In the genomic region with DNA sequence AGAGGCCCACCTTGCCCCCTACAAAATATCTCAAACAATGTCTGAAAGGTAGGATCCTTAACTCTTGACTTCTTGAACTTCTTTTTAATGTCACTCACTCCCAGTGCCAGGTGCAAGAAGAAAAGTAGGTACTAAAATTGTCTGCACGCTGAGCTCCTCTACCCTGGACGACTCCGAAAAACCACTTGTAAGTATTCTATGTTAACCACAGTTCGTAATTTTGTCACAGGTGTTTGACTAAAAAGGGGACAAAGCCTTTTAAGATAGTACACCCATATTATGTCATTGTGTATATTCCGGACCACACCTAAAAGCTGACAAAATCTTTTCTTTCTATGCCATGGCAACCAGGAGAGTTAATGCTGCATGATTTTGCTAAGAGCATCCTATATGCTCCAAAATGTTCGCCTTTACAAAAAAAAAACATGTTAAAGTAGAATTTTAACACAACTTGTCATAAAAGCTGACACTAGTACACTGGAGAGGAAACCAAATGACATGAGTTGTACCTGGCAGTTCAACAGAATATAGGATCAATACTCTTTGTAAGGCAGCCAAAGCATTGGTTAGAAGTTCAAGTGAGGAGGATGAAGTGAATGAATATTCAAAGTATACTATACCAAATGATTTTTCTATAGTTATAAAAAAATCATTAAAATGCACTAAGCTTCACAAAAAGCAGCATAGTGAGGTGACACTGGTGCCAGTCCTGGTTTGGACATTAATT, we compare ENCODE assay signal across 14 cellular contexts.
DNase-seq lines count a peak whose midpoint lies in the region; ATAC-seq and TF ChIP-seq lines count a peak whose summit lies in the region.
"Had no signal": no experiment of that assay in that cellular context is flagged by ENCODE, and none has a peak within 500 bp of the region (broad histone marks: within the 10 kb centered on the region; RNA-seq: fewer than 3 reads in every experiment).

No MANE protein-coding gene starts in this region.

- H3K4me1 Mint-ChIP-seq in T-helper 1 cell treated with Interleukin-12 subunit alpha and Interleukin-12 subunit beta and Interleukin-4 antibody, amounts not matched to agents 30 μg/mL and 1 μg/mL, for 36 hours (ENCODE audit: low read depth), result peaks cover 9% of the 10 kb centered on the region

- DNase-seq in stimulated activated naive CD4-positive, alpha-beta T cell (lab: John Stamatoyannopoulos, UW), result peak; percentile 8 to 92 (median 56)
- no peak for DNase-seq in stimulated activated naive CD4-positive, alpha-beta T cell treated with Interleukin-2 at 50 U/mL for 16 hours (lab: John Stamatoyannopoulos, UW)
- no peak for DNase-seq in hepatocyte (ENCODE audit: low spot score)
- no peak for DNase-seq in NCI-H2081 treated with DMSO at 0.1 percent for 48 hours (lab: John Stamatoyannopoulos, UW)
- DNase-seq in SW 1271 (lab: John Stamatoyannopoulos, UW), result no peak
- DNase-seq: activated CD4-positive, alpha-beta T cell treated with anti-CD3 and anti-CD28 coated beads, Interleukin-2, amount 50 U/mL, for 48 hours; AML-193; heart right ventricle; mesenchymal stem cell; NCI-H1436 treated with DMSO at 0.1 percent for 48 hours; NCI-H446 treated with DMSO at 0.1 percent for 48 hours; SHP77 treated with DMSO at 0.1 percent for 48 hours had no signal

- no peak for TF ChIP-seq CTCF in hepatocyte (IDR thresholded peaks at IDR 0.05; ENCODE audit: poor library complexity)

- H2AFZ ChIP-seq in hepatocyte, result no peak overlapping the region

- H3K27ac Mint-ChIP-seq in T-helper 1 cell treated with Interleukin-12 subunit alpha and Interleukin-12 subunit beta and Interleukin-4 antibody, amounts not matched to agents 30 μg/mL and 1 μg/mL, for 36 hours, result no peak overlapping the region

- H4K20me1 ChIP-seq in hepatocyte (ENCODE audit: insufficient read depth, poor library complexity, severe bottlenecking), result no peaks in the 10 kb centered on the region

- no peaks in the 10 kb centered on the region for H3K36me3 ChIP-seq in hepatocyte (replicated peaks; ENCODE audit: insufficient read depth, low read depth)
- H3K36me3 ChIP-seq: heart right ventricle had no signal

- H3K79me2 ChIP-seq in hepatocyte, result peaks cover 34% of the 10 kb centered on the region

- H3K9me3 ChIP-seq in hepatocyte (ENCODE audit: low read depth), result no peaks in the 10 kb centered on the region
- H3K9me3 ChIP-seq: heart right ventricle had no signal

- peak overlapping the region; percentile 2 for H3K27ac ChIP-seq in hepatocyte
- H3K27ac ChIP-seq: heart right ventricle had no signal

- H3K4me1 ChIP-seq in hepatocyte (ENCODE audit: insufficient read depth), result no peaks in the 10 kb centered on the region

- no peak overlapping the region for H3K4me2 ChIP-seq in hepatocyte

- no peaks in the 10 kb centered on the region for H3K27me3 ChIP-seq in hepatocyte
- H3K27me3 ChIP-seq: heart right ventricle had no signal

- ATAC-seq in GM21390 (IDR thresholded peaks at IDR 0.05; ENCODE audit: unreplicated experiment), result no peak
- ATAC-seq: heart right ventricle had no signal

- H3K27me3 Mint-ChIP-seq in T-helper 1 cell treated with Interleukin-12 subunit alpha and Interleukin-12 subunit beta and Interleukin-4 antibody, amounts not matched to agents 30 μg/mL and 1 μg/mL, for 36 hours (ENCODE audit: low read depth), result peaks cover 52% of the 10 kb centered on the region

- H3K9me3 Mint-ChIP-seq in T-helper 1 cell treated with Interleukin-12 subunit alpha and Interleukin-12 subunit beta and Interleukin-4 antibody, amounts not matched to agents 30 μg/mL and 1 μg/mL, for 36 hours, result no peaks in the 10 kb centered on the region

- 81% methylated on average over 6 of the region's 6 CpGs for WGBS in hepatocyte (ENCODE audit: low lambda C conversion rate, missing lambda C conversion rate)

- no peak overlapping the region for H3K4me3 ChIP-seq in hepatocyte
- H3K4me3 ChIP-seq: heart right ventricle had no signal

- no peaks in the 10 kb centered on the region for H3K36me3 Mint-ChIP-seq in T-helper 1 cell treated with Interleukin-12 subunit alpha and Interleukin-12 subunit beta and Interleukin-4 antibody, amounts not matched to agents 30 μg/mL and 1 μg/mL, for 36 hours (ENCODE audit: low read depth)

- H3K4me3 Mint-ChIP-seq in T-helper 1 cell treated with Interleukin-12 subunit alpha and Interleukin-12 subunit beta and Interleukin-4 antibody, amounts not matched to agents 30 μg/mL and 1 μg/mL, for 36 hours, result peak overlapping the region; percentile 1

- no peaks in the 10 kb centered on the region for H3K9me2 ChIP-seq in hepatocyte (replicated peaks; ENCODE audit: insufficient read depth)

Comparison
In these comparisons a context has a peak if more than half of its experiments do, and no peak if none do; other contexts are left out.
1. DNase-seq: peak in stimulated activated naive CD4-positive, alpha-beta T cell (6 of 6); none in stimulated activated naive CD4-positive, alpha-beta T cell treated with Interleukin-2 at 50 U/mL for 16 hours (single experiment), hepatocyte (single experiment), NCI-H2081 treated with DMSO at 0.1 percent for 48 hours (single experiment) and SW 1271 (0 of 2).